ENCODE assay signal across 1 cellular context in genomic region chr15:74208901-74209559, GRCh38.
TF ChIP-seq lines count a peak whose summit lies in the region.

No MANE protein-coding gene starts in this region.

TF ChIP-seq in WTC11, 78 proteins besides CTCF, POLR2A, EP300 and RAD21 (continued from another document):
- TF ChIP-seq TP53 (CRISPR knock-in tag; IDR thresholded peaks at IDR 0.05) (no peak), ZBTB21 (CRISPR knock-in tag; IDR thresholded peaks at IDR 0.05; ENCODE audit: borderline replicate concordance) (no peak), ZBTB43 (CRISPR knock-in tag; IDR thresholded peaks at IDR 0.05) (no peak), ZNF219 (CRISPR knock-in tag; IDR thresholded peaks at IDR 0.05; ENCODE audit: borderline replicate concordance) (0 out of 2 replicates have a peak, but pooled peaks have one; percentile 24), SMAD4 (CRISPR knock-in tag; IDR thresholded peaks at IDR 0.05) (0 out of 2 replicates have a peak, but pooled peaks have one; percentile 42), ZNF232 (CRISPR knock-in tag; IDR thresholded peaks at IDR 0.05) (no peak), SP1 (CRISPR knock-in tag; conservative IDR thresholded peaks at IDR 0.05) (peak; percentile 41; the same call in 1 of the 2 replicates), MAX (CRISPR knock-in tag; IDR thresholded peaks at IDR 0.05) (peak; percentile 57; the same call in 1 of the 2 replicates), NR2C2 (CRISPR knock-in tag; IDR thresholded peaks at IDR 0.05) (no peak), ZNF317 (CRISPR knock-in tag; IDR thresholded peaks at IDR 0.05; ENCODE audit: borderline replicate concordance, low read depth) (no peak), EMX1 (CRISPR knock-in tag; IDR thresholded peaks at IDR 0.05) (no peak), USF1 (CRISPR knock-in tag; IDR thresholded peaks at IDR 0.05) (no peak), ZNF423 (CRISPR knock-in tag; IDR thresholded peaks at IDR 0.05) (peak; percentile 3; the same call in 1 of the 2 replicates), MLX (CRISPR knock-in tag; IDR thresholded peaks at IDR 0.05) (no peak), ZNF281 (CRISPR knock-in tag; IDR thresholded peaks at IDR 0.05) (peak; percentile 50; the same call in 1 of the 2 replicates), E2F1 (CRISPR knock-in tag; IDR thresholded peaks at IDR 0.05) (no peak)
TF ChIP-seq in WTC11: peak in this region for 6.
